Comparison of ENCODE assay signal across 8 cellular contexts in the genomic region with DNA sequence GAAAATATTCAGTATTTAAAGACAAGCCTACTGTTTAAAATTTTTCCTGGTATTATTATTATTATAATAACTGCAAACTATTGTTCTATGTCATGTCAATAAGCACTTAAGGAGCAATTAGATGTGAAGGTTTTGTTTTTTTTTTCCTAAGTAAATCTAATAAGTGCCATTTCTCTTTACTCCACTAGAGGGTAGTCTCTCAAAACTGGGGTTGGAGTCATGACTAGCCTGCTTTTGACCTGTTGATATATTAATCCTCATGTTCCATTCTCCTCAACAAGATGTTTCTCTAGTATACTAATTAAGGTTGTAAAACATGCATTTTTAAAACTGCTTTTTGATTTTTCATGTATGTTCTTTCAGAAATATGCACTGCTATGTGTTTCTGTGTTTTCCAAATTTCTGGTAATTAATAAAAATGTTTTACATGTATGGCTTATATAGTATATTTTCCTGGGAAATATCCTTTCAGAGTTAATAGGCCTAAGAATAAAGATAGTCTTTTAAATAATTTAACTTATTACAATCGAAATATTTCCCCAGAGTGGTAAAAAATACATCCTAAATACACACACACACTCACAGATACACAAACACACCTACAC. TPM values are rescaled to one million over a fixed set of nuclear protein-coding genes. Genes with fewer than 3 reads are reported as not detected.
DNase-seq lines count a peak whose midpoint lies in the region; ATAC-seq, FAIRE-seq and TF ChIP-seq lines count a peak whose summit lies in the region.

No MANE protein-coding gene starts in this region.

- peak; percentile 61 for DNase-seq in GM12865 (ENCODE audit: low read depth)
- peak; percentile 4 to 81 for DNase-seq in NCI-H526 (lab: John Stamatoyannopoulos, UW)
- DNase-seq in K562 (ENCODE audit: extremely low read depth in 1 of 4, low spot score in 3 of 4), result peak; percentile 66 to 72 (median 69)
- peak; percentile 19 for DNase-seq in keratinocyte (ENCODE audit: low read depth, low spot score)
- DNase-seq in amniotic stem cell (lab: John Stamatoyannopoulos, UW), result no peak

- H3K9ac ChIP-seq in K562 (ENCODE audit: insufficient read depth in 1 of 2, low read depth in 2 of 2, low read length in 2 of 2), result no peak overlapping the region
- H3K9ac ChIP-seq in keratinocyte (ENCODE audit: control insufficient read depth, extremely low read depth, insufficient read depth, low read length), result no peak overlapping the region

- no peaks in the 10 kb centered on the region for H3K27me3 ChIP-seq in K562 (ENCODE audit: control insufficient read depth in 2 of 2, insufficient read depth in 2 of 2, low read length in 2 of 2)
- no peaks in the 10 kb centered on the region for H3K27me3 ChIP-seq in keratinocyte (ENCODE audit: control insufficient read depth, extremely low read depth, insufficient read depth, low read length)

- FAIRE-seq in A204.1 (lab: Jason Lieb, UNC) (peak; percentile 96), K562 (lab: Jason Lieb, UNC) (peak; percentile 64), keratinocyte (lab: Jason Lieb, UNC) (no peak)

- dilution Hi-C loops in keratinocyte (cut with MboI; ENCODE audit: extremely low pct_ligation_motif_present, low sequenced_read_pairs), result no loop called here

- H3K4me3 ChIP-seq in GM12865 (ENCODE audit: low read depth, low read length) (no peak overlapping the region), K562 (no peak overlapping the region), keratinocyte (ENCODE audit: control insufficient read depth in 2 of 3, extremely low read depth in 1 of 3, insufficient read depth in 2 of 3, low read depth in 1 of 3, low read length in 3 of 3) (no peak overlapping the region)

- no peak for TF ChIP-seq EP300 in K562 (IDR thresholded peaks at IDR 0.05; ENCODE audit: low read length)

- H3K9me3 ChIP-seq in K562 (replicated peaks; ENCODE audit: control insufficient read depth, insufficient read depth, low read depth, low read length) (no peaks in the 10 kb centered on the region), keratinocyte (ENCODE audit: control insufficient read depth, low read depth, low read length) (no peaks in the 10 kb centered on the region)

- no peaks in the 10 kb centered on the region for H3K79me2 ChIP-seq in K562 (ENCODE audit: control insufficient read depth, insufficient read depth, low read length)
- H3K79me2 ChIP-seq in keratinocyte (ENCODE audit: control insufficient read depth, insufficient read depth, low read length), result no peaks in the 10 kb centered on the region

- CTCF ChIA-PET in K562 (lab: Yijun Ruan, JAX; ENCODE audit: low intra/inter-chr PET ratio), result interaction anchor here (0.6 to 2.7 kb wide), 4 partner anchors 23 to 645 kb away, joined by 3 to 11 read pairs (median 4); a partner anchor contains a TSS

- intact Hi-C loops in K562 (cut with micrococcal nuclease), result loop anchor here (1.0 to 5.0 kb wide), 4 partner anchors 239 to 645 kb away; a partner anchor contains a TSS

- H3K9me1 ChIP-seq in K562 (ENCODE audit: control insufficient read depth, insufficient read depth, low read length), result no peaks in the 10 kb centered on the region
- no peaks in the 10 kb centered on the region for H3K9me1 ChIP-seq in keratinocyte (ENCODE audit: control insufficient read depth, extremely low read depth, insufficient read depth, low read length)

- H4K20me1 ChIP-seq in K562 (replicated peaks; ENCODE audit: control insufficient read depth, insufficient read depth, low read length) (no peaks in the 10 kb centered on the region), keratinocyte (ENCODE audit: control insufficient read depth, extremely low read depth, insufficient read depth, low read length) (no peaks in the 10 kb centered on the region)

- TF ChIP-seq POLR2A in K562 (conservative IDR thresholded peaks at IDR 0.05), result no peak

- H3K4me1 ChIP-seq in K562 (replicated peaks in 1 of 2; ENCODE audit: control insufficient read depth in 2 of 2, insufficient read depth in 2 of 2, low read length in 2 of 2) (no peaks in the 10 kb centered on the region; a peak in 1 of 5 replicates), keratinocyte (ENCODE audit: control insufficient read depth, extremely low read depth, insufficient read depth, low read length) (no peaks in the 10 kb centered on the region)

- H3K4me2 ChIP-seq in K562 (ENCODE audit: insufficient read depth, low read length) (no peak overlapping the region), keratinocyte (ENCODE audit: control insufficient read depth, extremely low read depth, insufficient read depth, low read depth, low read length) (no peak overlapping the region)

- no peak overlapping the region for H2AFZ ChIP-seq in K562 (ENCODE audit: low read depth, low read length)
- no peak overlapping the region for H2AFZ ChIP-seq in keratinocyte (ENCODE audit: control insufficient read depth, low read length)

- H3K36me3 ChIP-seq in K562 (ENCODE audit: control insufficient read depth, insufficient read depth, low read length) (no peaks in the 10 kb centered on the region), keratinocyte (ENCODE audit: control insufficient read depth in 2 of 2, extremely low read depth in 1 of 2, insufficient read depth in 2 of 2, low read length in 2 of 2) (no peaks in the 10 kb centered on the region)

- H3K27ac ChIP-seq in K562 (ENCODE audit: extremely low read depth, low read depth, low read length) (no peak overlapping the region), keratinocyte (ENCODE audit: control insufficient read depth, insufficient read depth, low read length) (no peak overlapping the region)

- TF ChIP-seq CTCF in GM12865 (IDR thresholded peaks at IDR 0.05; ENCODE audit: insufficient read depth, low read depth, low read length, missing control alignments), result peak; percentile 60
- TF ChIP-seq CTCF in K562 (IDR thresholded peaks at IDR 0.05 in 2 of 3, conservative IDR thresholded peaks at IDR 0.05 in 1 of 3; ENCODE audit: insufficient read depth in 2 of 3, low read depth in 1 of 3, low read length in 3 of 3), result peak; percentile 54 to 80 (median 62)
- TF ChIP-seq CTCF in keratinocyte (optimal IDR thresholded peaks at IDR 0.05 in 1 of 3, IDR thresholded peaks at IDR 0.05 in 1 of 3, conservative IDR thresholded peaks at IDR 0.05 in 1 of 3; ENCODE audit: extremely low read depth in 1 of 3, insufficient read depth in 2 of 3, low read length in 3 of 3), result peak in 2 of 3 experiments; percentile 52 to 67

- ATAC-seq in HG03103 (IDR thresholded peaks at IDR 0.05; ENCODE audit: low read depth, unreplicated experiment), result peak; percentile 48
- peak; percentile 83 for ATAC-seq in K562
- no peak for ATAC-seq in HG03139 (IDR thresholded peaks at IDR 0.05; ENCODE audit: unreplicated experiment)

- in situ Hi-C loops in K562 (cut with MboI), result loop anchor here (5.0 to 10.0 kb wide), 3 partner anchors 387 to 645 kb away; no protein-coding TSS in a partner anchor

- POLR2A ChIA-PET in K562 (lab: Yijun Ruan, JAX), result no interaction called here

- BruUV-seq in K562 (replicated peaks; lab: Mats Ljungman, UMichigan), result no TSS peak

- WGBS in K562 (ENCODE audit: insufficient coverage, low coverage, missing lambda C conversion rate), result 0% methylated on average over 1 of the region's 1 CpG

- peak; percentile 67 to 77 for TF ChIP-seq RAD21 in K562 (CRISPR knock-in tag; conservative IDR thresholded peaks at IDR 0.05 in 1 of 2, IDR thresholded peaks at IDR 0.05 in 1 of 2)

TF ChIP-seq in K562, 482 proteins besides CTCF, POLR2A, EP300 and RAD21 (continues in another document):
- TF ChIP-seq L3MBTL2 (IDR thresholded peaks at IDR 0.05) (no peak), KDM2B (CRISPR knock-in tag; IDR thresholded peaks at IDR 0.05) (no peak), SMARCE1 (IDR thresholded peaks at IDR 0.05) (no peak), RNF2 (IDR thresholded peaks at IDR 0.05) (no peak)

RNA-seq across cellular contexts. Expression of a gene that starts 1.0 kb away (rescaled TPM):
- total RNA-seq in K562 (2011; cell fraction: chromatin; rRNA removed; ENCODE audit: low replicate concordance), result 0.21 TPM in 1 of 2 replicates, not detected in the other
- total RNA-seq in K562 (2011; cell fraction: nucleolus; rRNA removed), result 0.13 TPM in 1 of 2 replicates, not detected in the other
- total RNA-seq in K562 (2011; cell fraction: nucleoplasm; rRNA removed), result 0.07 and 0.15 TPM in 2 replicates
- 0.12 TPM in 1 of 2 replicates, not detected in the other for total RNA-seq in K562 (2014; rRNA removed)
- 0.29 and 0.41 TPM in 2 replicates for total RNA-seq in K562 (2014; rRNA removed; fragmentation: Illumina TruSeq; extraction: Trizol)
- 0.11 and 0.18 TPM in 2 replicates for total RNA-seq in K562 (2015; rRNA removed; fragmentation: Illumina TruSeq; extraction: Trizol)
- total RNA-seq in K562 (2021), result 0.20 and 0.35 TPM in 2 replicates
- polyA plus RNA-seq in K562 (2011; rRNA removed), result 0.07 and 0.09 TPM in 2 replicates
- polyA plus RNA-seq in K562 (2011; cell fraction: cytosol; rRNA removed), result 0.01 and 0.03 TPM in 2 replicates
- not detected in 2 replicates for polyA plus RNA-seq in K562 (2011; cell fraction: nucleus; rRNA removed)
- 0.08 and 0.10 TPM in 2 replicates for polyA plus RNA-seq in K562 (2012)
- polyA plus RNA-seq in K562 (2014; fragmentation: Illumina TruSeq; extraction: Trizol), result 0.10 and 0.21 TPM in 2 replicates
- under 1 TPM; 0.20 to 1.00 TPM for polyA plus RNA-seq in K562 (2014; fragmentation: Nextera tagmentation; extraction: Ambion mirVana)
- polyA plus RNA-seq in K562 (2014; rRNA removed), result 0.05 and 0.16 TPM in 2 replicates
- 0.06 and 0.18 TPM in 2 replicates for polyA minus RNA-seq in K562 (2011; rRNA and poly(A)+ RNA removed)
- not detected in 2 replicates for polyA minus RNA-seq in K562 (2011; cell fraction: cytosol; rRNA and poly(A)+ RNA removed)
- 0.13 and 0.22 TPM in 2 replicates for polyA minus RNA-seq in K562 (2011; cell fraction: nucleus; rRNA and poly(A)+ RNA removed)
- polyA plus RNA-seq in keratinocyte, result not detected in 3 replicates
- not detected for polyA plus RNA-seq in keratinocyte (2011; ENCODE audit: low read depth)
- not detected in 2 replicates for polyA plus RNA-seq in keratinocyte (2011; cell fraction: cytosol; rRNA removed)
- not detected in 2 replicates for polyA plus RNA-seq in keratinocyte (2011; cell fraction: nucleus; rRNA removed)
- polyA plus RNA-seq in keratinocyte (2012; ENCODE audit: low replicate concordance), result 0.14 TPM in 1 of 2 replicates, not detected in the other
- not detected in 3 replicates for polyA minus RNA-seq in keratinocyte
- not detected for polyA minus RNA-seq in keratinocyte (2011; cell fraction: cytosol; rRNA and poly(A)+ RNA removed)
- not detected in 2 replicates for polyA minus RNA-seq in keratinocyte (2011; cell fraction: nucleus; rRNA and poly(A)+ RNA removed)
